Comparison of ENCODE assay signal across 8 cellular contexts in the genomic region with DNA sequence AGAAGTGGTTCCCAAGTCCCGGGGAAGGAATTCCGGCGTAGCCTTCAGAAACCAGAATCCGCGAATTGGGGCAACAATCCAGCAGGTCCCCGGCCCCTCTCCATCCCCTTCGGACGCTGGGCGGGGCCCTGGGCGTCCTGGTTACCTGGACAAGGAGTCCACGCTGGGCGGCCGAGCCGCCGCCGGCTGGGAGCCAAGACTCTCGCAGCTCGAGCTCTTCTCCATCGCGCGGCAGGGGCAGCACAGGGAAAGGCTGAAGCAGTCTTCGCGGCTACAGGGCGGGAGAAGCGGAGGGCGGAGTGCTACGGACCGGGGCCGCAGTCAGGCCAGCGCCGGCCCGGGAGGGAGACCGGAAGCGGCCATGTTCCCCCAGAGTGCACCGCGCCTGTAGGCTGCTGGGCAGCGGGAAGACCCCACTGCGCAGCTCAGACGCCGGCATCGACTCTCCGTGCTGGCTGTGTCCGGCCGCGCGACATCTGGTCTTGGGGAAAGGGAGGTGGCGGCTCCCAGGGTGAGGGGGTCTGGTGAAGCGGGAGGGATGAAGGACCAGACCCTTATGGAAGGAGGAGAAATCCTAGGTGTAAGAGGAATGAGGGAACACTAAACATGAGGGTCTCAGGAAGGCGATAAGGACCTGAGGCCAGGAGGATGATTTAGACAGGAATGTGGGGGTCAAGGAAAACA. TPM values are rescaled to one million over a fixed set of nuclear protein-coding genes. Genes with fewer than 3 reads are reported as not detected.
A peak's percentile ranks its signal among the peaks of the same experiment; 100 is the strongest.
DNase-seq lines count a peak whose midpoint lies in the region; ATAC-seq and TF ChIP-seq lines count a peak whose summit lies in the region.

Gene MTMR2, minus strand, starts transcription at position 378 of the 684 bp plus-strand sequence. Its CDS starts 153 bp downstream, at position 225.

- H3K4me1 Mint-ChIP-seq in naive thymus-derived CD4-positive, alpha-beta T cell = peaks cover 18 to 37% (median 25%) of the 10 kb centered on the region in 7 donors

- H3K27me3 Mint-ChIP-seq in naive thymus-derived CD4-positive, alpha-beta T cell = peaks cover 5 to 11% (median 8%) of the 10 kb centered on the region in 5 donors

- CTCF ChIA-PET in naive thymus-derived CD4-positive, alpha-beta T cell (lab: Charles Lee) = no interaction called here

- H3K36me3 ChIP-seq in fibroblast of lung (ENCODE audit: control insufficient read depth, insufficient read depth, low read length) = no peaks in the 10 kb centered on the region
- peaks cover 0 to 8% (median 0%) of the 10 kb centered on the region in 3 experiments for H3K36me3 ChIP-seq in naive thymus-derived CD4-positive, alpha-beta T cell (ENCODE audit: control insufficient read depth in 2 of 3, insufficient read depth in 3 of 3, low read length in 3 of 3)

- DNase-seq in D341Med (ENCODE audit: low spot score) (peak; percentile 88), HPDE6-E6E7 (ENCODE audit: extremely low spot score) (peak; percentile 26), fibroblast of lung (ENCODE audit: low read depth in 2 of 2) (peak; percentile 74 to 76)
- DNase-seq in activated T-helper 1 cell treated with anti-CD3 and anti-CD28 coated beads, Interleukin-2, amount 50 U/mL, for 16 hours (ENCODE audit: low read depth in 1 of 2, low spot score in 1 of 2) = peak; percentile 14 to 32
- DNase-seq in naive thymus-derived CD4-positive, alpha-beta T cell = peak in 8 of 9 donors; percentile 16 to 70 (median 26)
- peak; percentile 8 to 26 (median 18) for DNase-seq in stimulated activated naive CD4-positive, alpha-beta T cell (lab: John Stamatoyannopoulos, UW)

- peak within 1 kb of the TSS; percentile 91 for H3K27ac ChIP-seq in fibroblast of lung (ENCODE audit: insufficient read depth, low read length)
- H3K27ac ChIP-seq in naive thymus-derived CD4-positive, alpha-beta T cell (ENCODE audit: low read depth, low read length) = peak within 1 kb of the TSS; percentile 65

- POLR2A ChIA-PET in naive thymus-derived CD4-positive, alpha-beta T cell (lab: Charles Lee) = interaction anchor here (1.0 kb wide), 1 partner anchor 394 kb away, joined by 3 read pairs; no protein-coding TSS in a partner anchor

- H2AFZ ChIP-seq in fibroblast of lung (ENCODE audit: low read length) = peak within 1 kb of the TSS; percentile 89

- peak within 1 kb of the TSS; percentile 85 to 98 (median 94) for H3K4me3 Mint-ChIP-seq in naive thymus-derived CD4-positive, alpha-beta T cell

- peaks cover 45% of the 10 kb centered on the region for H3K79me2 ChIP-seq in fibroblast of lung (ENCODE audit: control insufficient read depth, insufficient read depth, low read length)

- peak within 1 kb of the TSS; percentile 91 for H3K4me2 ChIP-seq in fibroblast of lung (ENCODE audit: extremely low read depth, insufficient read depth, low read length)

- intact Hi-C loops in naive thymus-derived CD4-positive, alpha-beta T cell (cut with micrococcal nuclease) = loop anchor here (1.0 to 10.0 kb wide), 8 partner anchors 15 to 1429 kb away; partner anchors contain the start of genes MAML2 (in 2 of the 2), ANKRD49 (in 1 of the 2), CCDC82 (in 1 of the 2) and FAM76B (in 1 of the 2)

- peak within 1 kb of the TSS; percentile 80 to 96 (median 90) for H3K27ac Mint-ChIP-seq in naive thymus-derived CD4-positive, alpha-beta T cell

- H3K4me3 ChIP-seq in fibroblast of lung (replicated peaks in 1 of 4; ENCODE audit: control extremely low read depth in 1 of 4, insufficient read depth in 1 of 4, low read depth in 3 of 4, low read length in 4 of 4) = peak within 1 kb of the TSS; percentile 85 to 98 (median 91)
- peak within 1 kb of the TSS; percentile 91 for H3K4me3 ChIP-seq in naive thymus-derived CD4-positive, alpha-beta T cell (ENCODE audit: low read length)

- H3K9me3 ChIP-seq in fibroblast of lung (ENCODE audit: control insufficient read depth, insufficient read depth, low read depth, low read length) = no peaks in the 10 kb centered on the region
- H3K9me3 ChIP-seq in naive thymus-derived CD4-positive, alpha-beta T cell (ENCODE audit: control insufficient read depth in 2 of 3, low read length in 3 of 3) = no peaks in the 10 kb centered on the region

- peaks cover 0 to 7% (median 5%) of the 10 kb centered on the region in 5 donors for H3K36me3 Mint-ChIP-seq in naive thymus-derived CD4-positive, alpha-beta T cell

- H3K9me3 Mint-ChIP-seq in naive thymus-derived CD4-positive, alpha-beta T cell = peaks cover 0 to 4% (median 0%) of the 10 kb centered on the region in 11 donors

- no peaks in the 10 kb centered on the region for H4K20me1 ChIP-seq in fibroblast of lung (ENCODE audit: control insufficient read depth, extremely low read depth, insufficient read depth, low read length)

- TF ChIP-seq CTCF in fibroblast of lung (conservative IDR thresholded peaks at IDR 0.05 in 1 of 2, IDR thresholded peaks at IDR 0.05 in 1 of 2; ENCODE audit: low read depth in 1 of 2, low read length in 2 of 2) = no peak

- ATAC-seq in GM19468 (IDR thresholded peaks at IDR 0.05; ENCODE audit: extremely low read depth, unreplicated experiment) = peak; percentile 92
- peak; percentile 87 for ATAC-seq in naive thymus-derived CD4-positive, alpha-beta T cell

- H3K27me3 ChIP-seq in fibroblast of lung (ENCODE audit: control insufficient read depth, insufficient read depth, low read length) = no peaks in the 10 kb centered on the region
- no peaks in the 10 kb centered on the region for H3K27me3 ChIP-seq in naive thymus-derived CD4-positive, alpha-beta T cell (ENCODE audit: control insufficient read depth in 2 of 2, insufficient read depth in 2 of 2, low read length in 2 of 2)

- H3K9ac ChIP-seq in fibroblast of lung (ENCODE audit: insufficient read depth, low read length) = peak within 1 kb of the TSS; percentile 94

- peaks cover 4% of the 10 kb centered on the region for H3K4me1 ChIP-seq in fibroblast of lung (ENCODE audit: control insufficient read depth, extremely low read depth, insufficient read depth, low read length)
- H3K4me1 ChIP-seq in naive thymus-derived CD4-positive, alpha-beta T cell (ENCODE audit: control insufficient read depth in 2 of 2, insufficient read depth in 2 of 2, low read length in 2 of 2) = peaks cover 0 to 12% of the 10 kb centered on the region in 2 donors

TF ChIP-seq in PFSK-1, 5 proteins besides CTCF, POLR2A, EP300 and RAD21:
- TF ChIP-seq POLR2AphosphoS5 (IDR thresholded peaks at IDR 0.05; ENCODE audit: low read depth, low read length) (peak; percentile 98), FOXP2 (optimal IDR thresholded peaks at IDR 0.05; ENCODE audit: borderline replicate concordance, extremely low read depth, extremely low read length, insufficient read depth) (peak; percentile 87), SIN3A (IDR thresholded peaks at IDR 0.05; ENCODE audit: borderline replicate concordance, insufficient read depth, low read length) (peak; percentile 73; the same call in 1 of the 2 replicates), TAF1 (IDR thresholded peaks at IDR 0.05; ENCODE audit: borderline replicate concordance, insufficient read depth, low read length) (peak; percentile 92)
- TF ChIP-seq, protein P1, sequence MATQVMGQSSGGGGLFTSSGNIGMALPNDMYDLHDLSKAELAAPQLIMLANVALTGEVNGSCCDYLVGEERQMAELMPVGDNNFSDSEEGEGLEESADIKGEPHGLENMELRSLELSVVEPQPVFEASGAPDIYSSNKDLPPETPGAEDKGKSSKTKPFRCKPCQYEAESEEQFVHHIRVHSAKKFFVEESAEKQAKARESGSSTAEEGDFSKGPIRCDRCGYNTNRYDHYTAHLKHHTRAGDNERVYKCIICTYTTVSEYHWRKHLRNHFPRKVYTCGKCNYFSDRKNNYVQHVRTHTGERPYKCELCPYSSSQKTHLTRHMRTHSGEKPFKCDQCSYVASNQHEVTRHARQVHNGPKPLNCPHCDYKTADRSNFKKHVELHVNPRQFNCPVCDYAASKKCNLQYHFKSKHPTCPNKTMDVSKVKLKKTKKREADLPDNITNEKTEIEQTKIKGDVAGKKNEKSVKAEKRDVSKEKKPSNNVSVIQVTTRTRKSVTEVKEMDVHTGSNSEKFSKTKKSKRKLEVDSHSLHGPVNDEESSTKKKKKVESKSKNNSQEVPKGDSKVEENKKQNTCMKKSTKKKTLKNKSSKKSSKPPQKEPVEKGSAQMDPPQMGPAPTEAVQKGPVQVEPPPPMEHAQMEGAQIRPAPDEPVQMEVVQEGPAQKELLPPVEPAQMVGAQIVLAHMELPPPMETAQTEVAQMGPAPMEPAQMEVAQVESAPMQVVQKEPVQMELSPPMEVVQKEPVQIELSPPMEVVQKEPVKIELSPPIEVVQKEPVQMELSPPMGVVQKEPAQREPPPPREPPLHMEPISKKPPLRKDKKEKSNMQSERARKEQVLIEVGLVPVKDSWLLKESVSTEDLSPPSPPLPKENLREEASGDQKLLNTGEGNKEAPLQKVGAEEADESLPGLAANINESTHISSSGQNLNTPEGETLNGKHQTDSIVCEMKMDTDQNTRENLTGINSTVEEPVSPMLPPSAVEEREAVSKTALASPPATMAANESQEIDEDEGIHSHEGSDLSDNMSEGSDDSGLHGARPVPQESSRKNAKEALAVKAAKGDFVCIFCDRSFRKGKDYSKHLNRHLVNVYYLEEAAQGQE (IDR thresholded peaks at IDR 0.05; ENCODE audit: insufficient read depth in 1 of 2, low read depth in 2 of 2, low read length in 2 of 2) = peak; percentile 29 to 57; a peak in 1 of 4 replicates
TF ChIP-seq in PFSK-1: peak in this region for 5.

RNA-seq across cellular contexts. Expression of gene MTMR2, which starts in this region (rescaled TPM):
- 30.3 TPM for polyA plus RNA-seq in PFSK-1 (2012; ENCODE audit: insufficient read length, low read depth)
- total RNA-seq in fibroblast of lung = 25.4 and 29.2 TPM in 2 replicates
- 39.0 and 48.2 TPM in 2 replicates for polyA plus RNA-seq in fibroblast of lung
- polyA plus RNA-seq in fibroblast of lung (2012) = 33.9 and 36.6 TPM in 2 replicates
- polyA minus RNA-seq in fibroblast of lung (ENCODE audit: low replicate concordance) = 10.4 and 11.9 TPM in 2 replicates
- total RNA-seq in naive thymus-derived CD4-positive, alpha-beta T cell = 10 to 100 TPM in 3 of 5 experiments, 1 to 10 TPM in 2; 9.0 to 20.8 (median 10.5) TPM
- 1 to 10 TPM; 5.9 to 7.2 TPM for polyA plus RNA-seq in naive thymus-derived CD4-positive, alpha-beta T cell

Comparison
In these comparisons a context has a peak if more than half of its experiments do, and no peak if none do; other contexts are left out.
1. Peak in every context shown above with its lines: DNase-seq, ATAC-seq, H3K4me3 ChIP-seq and H3K27ac ChIP-seq.
2. DNase-seq: peak in every context shown above with its lines; median percentile 88 in D341Med; 75 in fibroblast of lung; 26 in HPDE6-E6E7; 26 in naive thymus-derived CD4-positive, alpha-beta T cell; 23 in activated T-helper 1 cell treated with anti-CD3 and anti-CD28 coated beads, Interleukin-2, amount 50 U/mL, for 16 hours; 18 in stimulated activated naive CD4-positive, alpha-beta T cell.